Comparison of ENCODE assay signal across 25 cellular contexts in genomic region chr12:124770725-124771124, GRCh38.
"Had no signal": no experiment of that assay in that cellular context is flagged by ENCODE, and none has a peak within 500 bp of the region (broad histone marks: within the 10 kb centered on the region; RNA-seq: fewer than 3 reads in every experiment).

No MANE protein-coding gene starts in this region.

- H3K27ac ChIP-seq: brain microvascular endothelial cell, cardiac muscle cell, SK-N-MC, WERI-Rb-1 had no signal

- H3K9me3 ChIP-seq: MG63 had no signal

- H3K36me3 ChIP-seq: brain microvascular endothelial cell, cardiac muscle cell, MG63, WERI-Rb-1 had no signal

- ATAC-seq: activated CD4-positive, alpha-beta T cell treated with anti-CD3 and anti-CD28 coated beads for 36 hours; activated CD8-positive, alpha-beta T cell treated with anti-CD3 and anti-CD28 coated beads for 36 hours; activated T-cell treated with anti-CD3 and anti-CD28 coated beads, Interleukin-2, amount 50 U/mL, for 72 hours; PC-3; T-cell had no signal

- H3K27ac Mint-ChIP-seq: activated CD4-positive, alpha-beta T cell treated with anti-CD3 and anti-CD28 coated beads for 36 hours; activated CD8-positive, alpha-beta T cell treated with anti-CD3 and anti-CD28 coated beads for 36 hours; activated naive CD4-positive, alpha-beta T cell treated with anti-CD3 and anti-CD28 coated beads, Interleukin-2, amount 10 ng/mL, durations not matched to agents 7 days and 5 days; activated naive CD8-positive, alpha-beta T cell treated with anti-CD3 and anti-CD28 coated beads for 36 hours; activated T-cell treated with anti-CD3 and anti-CD28 coated beads, Interleukin-2, amount 50 U/mL, for 72 hours; activated T-helper 2 cell treated with anti-CD3 and anti-CD28 coated beads, Interferon-gamma antibody, Interleukin-2, Interleukin-4, amounts not matched to agents 10 μg/mL and 5 μg/mL and 100 μg/mL, durations not matched to agents 14 hours and 24 hours and 36 hours had no signal

- H3K4me3 Mint-ChIP-seq: activated CD4-positive, alpha-beta T cell treated with anti-CD3 and anti-CD28 coated beads for 36 hours; activated CD8-positive, alpha-beta T cell treated with anti-CD3 and anti-CD28 coated beads for 36 hours; activated naive CD4-positive, alpha-beta T cell treated with anti-CD3 and anti-CD28 coated beads, Interleukin-2, amount 10 ng/mL, durations not matched to agents 7 days and 5 days; activated naive CD8-positive, alpha-beta T cell treated with anti-CD3 and anti-CD28 coated beads for 36 hours; activated T-cell treated with anti-CD3 and anti-CD28 coated beads, Interleukin-2, amount 50 U/mL, for 72 hours; T-cell had no signal

- H3K27me3 ChIP-seq: brain microvascular endothelial cell, cardiac muscle cell, MG63 had no signal

- H3K4me3 ChIP-seq: cardiac muscle cell, MG63, SK-N-MC had no signal

- H3K36me3 Mint-ChIP-seq: activated naive CD4-positive, alpha-beta T cell treated with anti-CD3 and anti-CD28 coated beads, Interleukin-2, amount 10 ng/mL, durations not matched to agents 7 days and 5 days; T-cell had no signal

- DNase-seq: activated CD4-positive, alpha-beta T cell treated with anti-CD3 and anti-CD28 coated beads for 36 hours; activated CD4-positive, alpha-beta T cell treated with anti-CD3 and anti-CD28 coated beads, Interleukin-2, amount 50 U/mL, for 1 hour; activated CD8-positive, alpha-beta memory T cell treated with anti-CD3 and anti-CD28 coated beads, Interleukin-2, amount 50 U/mL, for 4 hours; activated CD8-positive, alpha-beta T cell treated with anti-CD3 and anti-CD28 coated beads for 36 hours; activated gamma-delta T cell treated with Interleukin-2 at 50 U/mL for 16 hours; activated naive CD4-positive, alpha-beta T cell treated with anti-CD3 and anti-CD28 coated beads, Interleukin-2, amount 10 ng/mL, durations not matched to agents 7 days and 5 days; activated naive CD8-positive, alpha-beta T cell treated with anti-CD3 and anti-CD28 coated beads for 36 hours; activated T-cell treated with anti-CD3 and anti-CD28 coated beads, Interleukin-2, amount 50 U/mL, for 72 hours; brain microvascular endothelial cell; MG63; MV-4-11; NCI-H1092 treated with DMSO at 0.1 percent for 48 hours; NCI-H1417 treated with DMSO at 0.1 percent for 48 hours; NCI-H1694 treated with DMSO at 0.1 percent for 48 hours; NCI-H2029 treated with DMSO at 0.1 percent for 48 hours; NCI-H345; NCI-H510A; NCI-H526 treated with DMSO at 0.1 percent for 48 hours; PC-3; SIG-M5; T-cell; WERI-Rb-1 had no signal

- H3K9me3 Mint-ChIP-seq: activated naive CD4-positive, alpha-beta T cell treated with anti-CD3 and anti-CD28 coated beads, Interleukin-2, amount 10 ng/mL, durations not matched to agents 7 days and 5 days; T-cell had no signal
